In genomic region chr6:29926081-29926794, GRCh38 we compare ENCODE assay signal across 8 cellular contexts. TPM values are rescaled to one million over a fixed set of nuclear protein-coding genes. Genes with fewer than 3 reads are reported as not detected.
DNase-seq lines count a peak whose midpoint lies in the region; ATAC-seq and TF ChIP-seq lines count a peak whose summit lies in the region.

No MANE protein-coding gene starts in this region.

- H2BK120ac ChIP-seq in trophoblast cell (ENCODE audit: insufficient read depth, low read length, poor library complexity): no peak overlapping the region

- H3K27ac ChIP-seq in epithelial cell of prostate: peak overlapping the region; percentile 93
- H3K27ac ChIP-seq in osteoblast (ENCODE audit: low read depth, low read length): peak overlapping the region; percentile 66
- H3K27ac ChIP-seq in trophoblast cell (ENCODE audit: low read depth, low read length): no peak overlapping the region

- no peak for ATAC-seq in HG03520 (IDR thresholded peaks at IDR 0.05; ENCODE audit: unreplicated experiment)

- H3K4me2 ChIP-seq in osteoblast (ENCODE audit: insufficient read depth, low read length) (peak overlapping the region; percentile 73), trophoblast cell (ENCODE audit: low read length) (no peak overlapping the region)

- H3K9ac ChIP-seq in trophoblast cell (ENCODE audit: low read length): no peak overlapping the region

- H3K23ac ChIP-seq in trophoblast cell (ENCODE audit: low read length): no peak overlapping the region

- H2AFZ ChIP-seq in osteoblast (ENCODE audit: low read length) (peak overlapping the region; percentile 94), trophoblast cell (ENCODE audit: insufficient read depth, low read length, poor library complexity) (no peak overlapping the region)

- no peak overlapping the region for H4K8ac ChIP-seq in trophoblast cell (ENCODE audit: low read depth, low read length)

- H3K36me3 ChIP-seq in osteoblast (ENCODE audit: insufficient read depth, low read length) (no peaks in the 10 kb centered on the region), trophoblast cell (ENCODE audit: control insufficient read depth in 1 of 2, insufficient read depth in 2 of 2, low read length in 2 of 2) (no peaks in the 10 kb centered on the region)

- H3K14ac ChIP-seq in trophoblast cell (ENCODE audit: low read length): no peak overlapping the region

- no peak overlapping the region for H3K4ac ChIP-seq in trophoblast cell (ENCODE audit: low read depth, low read length)

- H4K12ac ChIP-seq in trophoblast cell (ENCODE audit: low read depth, low read length): no peak overlapping the region

- no peaks in the 10 kb centered on the region for H3K9me3 ChIP-seq in osteoblast (ENCODE audit: low read depth, low read length)
- peaks cover 7% of the 10 kb centered on the region for H3K9me3 ChIP-seq in trophoblast cell (ENCODE audit: insufficient read depth, low read depth, low read length)

- H4K20me1 ChIP-seq in osteoblast (ENCODE audit: insufficient read depth, low read length): no peaks in the 10 kb centered on the region

- H3K4me1 ChIP-seq in osteoblast (ENCODE audit: insufficient read depth, low read length) (no peaks in the 10 kb centered on the region), trophoblast cell (ENCODE audit: control insufficient read depth in 1 of 2, insufficient read depth in 2 of 2, low read length in 2 of 2) (no peaks in the 10 kb centered on the region)

- no peak overlapping the region for H3K18ac ChIP-seq in trophoblast cell (ENCODE audit: low read length)

- H3K79me2 ChIP-seq in osteoblast (ENCODE audit: insufficient read depth, low read length) (no peaks in the 10 kb centered on the region), trophoblast cell (ENCODE audit: control insufficient read depth, insufficient read depth, low read length, poor library complexity) (no peaks in the 10 kb centered on the region)

- peak overlapping the region; percentile 51 for H3K4me3 ChIP-seq in HFF-Myc (replicated peaks; ENCODE audit: low read depth, low read length)
- H3K4me3 ChIP-seq in osteoblast (ENCODE audit: insufficient read depth, low read length): peak overlapping the region; percentile 79
- no peak overlapping the region for H3K4me3 ChIP-seq in trophoblast cell (ENCODE audit: low read depth, low read length)

- H2BK5ac ChIP-seq in trophoblast cell (ENCODE audit: low read depth, low read length, poor library complexity): no peak overlapping the region

- no CpG with 5 or more reads among the region's 51 CpGs for WGBS in trophoblast cell (ENCODE audit: extremely low coverage, insufficient coverage, insufficient read length)

- no peaks in the 10 kb centered on the region for H3K79me1 ChIP-seq in trophoblast cell (ENCODE audit: low read length)

- H2AK5ac ChIP-seq in trophoblast cell (ENCODE audit: low read length): no peak overlapping the region

- no peaks in the 10 kb centered on the region for H3K27me3 ChIP-seq in osteoblast (ENCODE audit: insufficient read depth, low read length)
- H3K27me3 ChIP-seq in trophoblast cell (ENCODE audit: insufficient read depth, low read length): no peaks in the 10 kb centered on the region

- no peak overlapping the region for H2BK12ac ChIP-seq in trophoblast cell (ENCODE audit: low read length)

- DNase-seq in CD1c-positive myeloid dendritic cell (ENCODE audit: extremely low spot score): peak; percentile 20
- DNase-seq in HFF-Myc (ENCODE audit: extremely low read depth, low read depth): no peak
- peak in 4 of 5 experiments; percentile 6 to 45 (median 26) for DNase-seq in T-helper 2 cell
- no peak for DNase-seq in epithelial cell of prostate (ENCODE audit: low read depth, low spot score)
- peak; percentile 72 for DNase-seq in osteoblast (ENCODE audit: insufficient read length, low spot score, missing footprints)
- DNase-seq in trophoblast cell: no peak
- no peak for DNase-seq in NCI-H774 (lab: John Stamatoyannopoulos, UW)

- TF ChIP-seq CTCF in HFF-Myc (IDR thresholded peaks at IDR 0.05; ENCODE audit: low read depth, low read length, missing control alignments) (no peak), osteoblast (IDR thresholded peaks at IDR 0.05; ENCODE audit: extremely low read depth, low read depth, low read length) (no peak)

- H4K91ac ChIP-seq in trophoblast cell (ENCODE audit: low read depth, low read length): no peak overlapping the region

RNA-seq across cellular contexts. Expression of gene HLA-A, which starts 16.1 kb away (rescaled TPM):
- total RNA-seq in osteoblast: 268 and 292 TPM in 2 replicates
- 12.3 and 12.5 TPM in 2 replicates for polyA plus RNA-seq in trophoblast cell (2013)

Comparison
In these comparisons a context has a peak if more than half of its experiments do, and no peak if none do; other contexts are left out.
1. DNase-seq: peak in CD1c-positive myeloid dendritic cell (single experiment), T-helper 2 cell (4 of 5) and osteoblast (single experiment); none in HFF-Myc (single experiment), epithelial cell of prostate (single experiment), trophoblast cell (0 of 2) and NCI-H774 (single experiment).